In genomic region chr3:16504242-16504641, GRCh38 we compare ENCODE assay signal across 10 cellular contexts. TPM values are rescaled to one million over a fixed set of nuclear protein-coding genes. Genes with fewer than 3 reads are reported as not detected.
DNase-seq lines count a peak whose midpoint lies in the region; ATAC-seq, FAIRE-seq and TF ChIP-seq lines count a peak whose summit lies in the region.
"Had no signal": no experiment of that assay in that cellular context is flagged by ENCODE, and none has a peak within 500 bp of the region (broad histone marks: within the 10 kb centered on the region; RNA-seq: fewer than 3 reads in every experiment).

No MANE protein-coding gene starts in this region.

- H4K20me1 ChIP-seq in HepG2 (ENCODE audit: insufficient read depth, low read length), result no peaks in the 10 kb centered on the region
- H4K20me1 ChIP-seq in PC-9 (ENCODE audit: insufficient read depth), result no peaks in the 10 kb centered on the region

- no peak overlapping the region for H2AFZ ChIP-seq in HepG2 (ENCODE audit: low read length)
- no peak overlapping the region for H2AFZ ChIP-seq in PC-9

- H3K4me1 ChIP-seq in HepG2 (ENCODE audit: insufficient read depth, low read length), result no peaks in the 10 kb centered on the region
- peaks cover 0 to 10% (median 3%) of the 10 kb centered on the region in 4 donors for H3K4me1 ChIP-seq in right lobe of liver
- H3K4me1 ChIP-seq in sigmoid colon, result no peaks in the 10 kb centered on the region
- H3K4me1 ChIP-seq in PC-9 (replicated peaks; ENCODE audit: insufficient read depth), result no peaks in the 10 kb centered on the region

- POLR2A ChIA-PET in HepG2 (lab: Yijun Ruan, JAX) (no interaction called here), PC-9 (lab: Charles Lee; ENCODE audit: unreplicated experiment) (no interaction called here)

- intact Hi-C loops in HepG2 (cut with micrococcal nuclease; ENCODE audit: unreplicated experiment), result no loop called here
- intact Hi-C loops in right lobe of liver (cut with DNase I), result no loop called here
- intact Hi-C loops in sigmoid colon (cut with DNase I), result no loop called here
- intact Hi-C loops in PC-9 (cut with micrococcal nuclease; ENCODE audit: unreplicated experiment), result no loop called here

- no TSS peak for BruUV-seq in HepG2 (replicated peaks; lab: Mats Ljungman, UMichigan)
- no TSS peak for BruUV-seq in PC-9 (replicated peaks; lab: Mats Ljungman, UMichigan)

- H3K79me2 ChIP-seq in HepG2 (ENCODE audit: insufficient read depth, low read length) (no peaks in the 10 kb centered on the region), PC-9 (ENCODE audit: low read depth) (no peaks in the 10 kb centered on the region)

- TF ChIP-seq POLR2A in HepG2 (IDR thresholded peaks at IDR 0.05; ENCODE audit: insufficient read depth in 1 of 2, low read depth in 2 of 2, low read length in 2 of 2) (no peak), right lobe of liver (IDR thresholded peaks at IDR 0.05) (no peak), sigmoid colon (IDR thresholded peaks at IDR 0.05) (no peak)

- H3K4me3 ChIP-seq in HepG2 (replicated peaks in 1 of 3; ENCODE audit: insufficient read depth in 1 of 3, low read depth in 2 of 3, low read length in 3 of 3) (no peak overlapping the region), right lobe of liver (no peak overlapping the region), sigmoid colon (no peak overlapping the region), PC-9 (no peak overlapping the region)
- H3K4me3 ChIP-seq: BLaER1 had no signal

- H3K9me3 ChIP-seq in HepG2 (ENCODE audit: low read length), result no peaks in the 10 kb centered on the region
- no peaks in the 10 kb centered on the region for H3K9me3 ChIP-seq in right lobe of liver
- H3K9me3 ChIP-seq in sigmoid colon, result no peaks in the 10 kb centered on the region
- no peaks in the 10 kb centered on the region for H3K9me3 ChIP-seq in PC-9 (ENCODE audit: insufficient read depth, low read depth)

- DNase-seq in HepG2 (ENCODE audit: low spot score), result no peak
- no peak for DNase-seq in right lobe of liver
- peak; percentile 71 for DNase-seq in NOMO-1 treated with DMSO at 0.1 percent for 48 hours (lab: John Stamatoyannopoulos, UW; ENCODE audit: unreplicated experiment)
- no peak for DNase-seq in sigmoid colon
- no peak for DNase-seq in GDM1 (lab: John Stamatoyannopoulos, UW)
- no peak for DNase-seq in PC-9
- DNase-seq in RCC 7860 (ENCODE audit: low spot score), result no peak

- no peak for TF ChIP-seq EP300 in HepG2 (IDR thresholded peaks at IDR 0.05; ENCODE audit: low read depth in 2 of 2, low read length in 2 of 2)
- no peak for TF ChIP-seq EP300 in HepG2 (CRISPR knock-in tag; IDR thresholded peaks at IDR 0.05; ENCODE audit: borderline replicate concordance)
- TF ChIP-seq EP300 in sigmoid colon (IDR thresholded peaks at IDR 0.05), result no peak

- WGBS in HepG2 (ENCODE audit: low lambda C conversion rate), result 21% methylated on average over 2 of the region's 2 CpGs
- 74% methylated on average over 2 of the region's 2 CpGs for WGBS in right lobe of liver (ENCODE audit: insufficient coverage, low coverage, low lambda C conversion rate, missing lambda C conversion rate)
- WGBS in sigmoid colon, 2 donors, result 71 to 72% methylated on average over 2 of the region's 2 CpGs

- FAIRE-seq in HepG2 (lab: Jason Lieb, UNC) (no peak), RCC 7860 (lab: Jason Lieb, UNC) (no peak)
- FAIRE-seq: TTC549 had no signal

- TF ChIP-seq CTCF in HepG2 (CRISPR knock-in tag; IDR thresholded peaks at IDR 0.05) (no peak), right lobe of liver (IDR thresholded peaks at IDR 0.05) (no peak), sigmoid colon (IDR thresholded peaks at IDR 0.05) (no peak), PC-9 (conservative IDR thresholded peaks at IDR 0.05) (no peak)

- H3F3A ChIP-seq in PC-9 (ENCODE audit: insufficient read depth, low read depth), result no peaks in the 10 kb centered on the region

- no peak overlapping the region for H3K9ac ChIP-seq in HepG2 (ENCODE audit: insufficient read depth, low read depth, low read length)
- H3K9ac ChIP-seq: BLaER1 had no signal

- no peak for ATAC-seq in HepG2
- no peak for ATAC-seq in right lobe of liver
- peak; percentile 78 for ATAC-seq in HG02884 (IDR thresholded peaks at IDR 0.05; ENCODE audit: unreplicated experiment)

- TF ChIP-seq RAD21 in HepG2 (CRISPR knock-in tag; IDR thresholded peaks at IDR 0.05), result no peak

- no peaks in the 10 kb centered on the region for H3K9me2 ChIP-seq in PC-9 (ENCODE audit: insufficient read depth)

- H3K27ac ChIP-seq in HepG2 (ENCODE audit: extremely low read length, insufficient read depth, low read length) (no peak overlapping the region), right lobe of liver (no peak overlapping the region), sigmoid colon (no peak overlapping the region), PC-9 (no peak overlapping the region)
- H3K27ac ChIP-seq: BLaER1 had no signal

- CTCF ChIA-PET in HepG2 (lab: Yijun Ruan, JAX; ENCODE audit: low intra/inter-chr PET ratio, low total read pairs), result no interaction called here
- CTCF ChIA-PET in PC-9 (lab: Charles Lee), result no interaction called here

- peaks cover 2 to 24% of the 10 kb centered on the region in 2 experiments; a peak in 3 of 5 replicates for H3K27me3 ChIP-seq in HepG2 (ENCODE audit: control insufficient read depth in 1 of 2, insufficient read depth in 2 of 2, low read length in 2 of 2)
- H3K27me3 ChIP-seq in right lobe of liver, result no peaks in the 10 kb centered on the region
- H3K27me3 ChIP-seq in sigmoid colon, result no peaks in the 10 kb centered on the region
- peaks cover 46% of the 10 kb centered on the region for H3K27me3 ChIP-seq in PC-9 (ENCODE audit: insufficient read depth, low read depth)
- H3K27me3 ChIP-seq: BLaER1 had no signal

- in situ Hi-C loops in HepG2 (cut with HindIII; ENCODE audit: extremely low pct_ligation_motif_present, low pct_unique_long_range_greater_than_20kb), result no loop called here

- H3K4me2 ChIP-seq in HepG2 (ENCODE audit: low read depth, low read length), result no peak overlapping the region
- H3K4me2 ChIP-seq in PC-9, result no peak overlapping the region
- H3K4me2 ChIP-seq: BLaER1 had no signal

- H3K36me3 ChIP-seq in HepG2 (replicated peaks in 1 of 2; ENCODE audit: control insufficient read depth in 1 of 2, insufficient read depth in 2 of 2, low read length in 2 of 2) (no peaks in the 10 kb centered on the region), right lobe of liver (peaks cover 0 to 5% (median 0%) of the 10 kb centered on the region in 4 donors), sigmoid colon (no peaks in the 10 kb centered on the region), PC-9 (ENCODE audit: low read depth) (no peaks in the 10 kb centered on the region)

TF ChIP-seq in HepG2, 621 proteins besides CTCF, POLR2A, EP300 and RAD21:
- TF ChIP-seq ATF5 (CRISPR knock-in tag; IDR thresholded peaks at IDR 0.05; ENCODE audit: low read depth) (no peak), ATF7 (IDR thresholded peaks at IDR 0.05) (peak; percentile 81), ATF7 (CRISPR knock-in tag; IDR thresholded peaks at IDR 0.05) (no peak), CREB1 (IDR thresholded peaks at IDR 0.05) (peak; percentile 49; the same call in 1 of the 2 replicates), CREB1 (CRISPR knock-in tag; IDR thresholded peaks at IDR 0.05) (no peak)
TF ChIP-seq in HepG2: peak in this region for 2.

RNA-seq across cellular contexts. Expression of gene RFTN1, which starts 9.3 kb away (rescaled TPM):
- total RNA-seq in HepG2 (2016; rRNA removed; fragmentation: Illumina TruSeq; extraction: Trizol) (not detected in 2 replicates), right lobe of liver (10 to 100 TPM; 15.1 to 36.0 (median 19.8) TPM), sigmoid colon (10 to 100 TPM; 12.1 to 26.0 (median 18.6) TPM), PC-9 (2021) (0.41 TPM in 1 of 2 replicates, not detected in the other)
- total RNA-seq in HepG2 (2016; cell fraction: cytosol; rRNA removed; fragmentation: Illumina TruSeq; extraction: Trizol; ENCODE audit: low read depth), result 0.40 TPM in 1 of 2 replicates, not detected in the other
- total RNA-seq in HepG2 (2016; cell fraction: insoluble cytoplasmic fraction; rRNA removed; fragmentation: Illumina TruSeq; extraction: Trizol), result not detected in 2 replicates
- total RNA-seq in HepG2 (2016; cell fraction: membrane; rRNA removed; fragmentation: Illumina TruSeq; extraction: Trizol), result not detected in 2 replicates
- not detected in 2 replicates for total RNA-seq in HepG2 (2016; cell fraction: nucleus; rRNA removed; fragmentation: Illumina TruSeq; extraction: Trizol)
- polyA plus RNA-seq in HepG2 (2011; rRNA removed) (0.24 TPM in 1 of 2 replicates, not detected in the other), sigmoid colon (10 to 100 TPM; 10.9 to 26.4 (median 22.2) TPM)
- 0.08 and 0.22 TPM in 2 replicates for polyA plus RNA-seq in HepG2 (2011; cell fraction: cytosol; rRNA removed)
- 0.23 and 0.29 TPM in 2 replicates for polyA plus RNA-seq in HepG2 (2011; cell fraction: nucleus; rRNA removed)
- polyA plus RNA-seq in HepG2 (2012), result 0.30 and 0.35 TPM in 2 replicates
- not detected in 2 replicates for polyA plus RNA-seq in HepG2 (2016; cell fraction: cytosol; fragmentation: Illumina TruSeq; extraction: Trizol; ENCODE audit: low read depth)
- not detected in 2 replicates for polyA plus RNA-seq in HepG2 (2016; cell fraction: insoluble cytoplasmic fraction; fragmentation: Illumina TruSeq; extraction: Trizol; ENCODE audit: low read depth)
- polyA plus RNA-seq in HepG2 (2016; cell fraction: membrane; fragmentation: Illumina TruSeq; extraction: Trizol; ENCODE audit: low read depth), result not detected in 2 replicates
- polyA plus RNA-seq in HepG2 (2016; cell fraction: nucleus; fragmentation: Illumina TruSeq; extraction: Trizol; ENCODE audit: insufficient read depth, low read depth), result not detected in 2 replicates
- polyA minus RNA-seq in HepG2 (2011; rRNA and poly(A)+ RNA removed; ENCODE audit: low replicate concordance), result 0.12 TPM in 1 of 2 replicates, not detected in the other
- not detected in 2 replicates for polyA minus RNA-seq in HepG2 (2011; cell fraction: cytosol; rRNA and poly(A)+ RNA removed)
- not detected in 2 replicates for polyA minus RNA-seq in HepG2 (2011; cell fraction: nucleus; rRNA and poly(A)+ RNA removed)
